Comparison of ENCODE assay signal across 16 cellular contexts in the genomic region with DNA sequence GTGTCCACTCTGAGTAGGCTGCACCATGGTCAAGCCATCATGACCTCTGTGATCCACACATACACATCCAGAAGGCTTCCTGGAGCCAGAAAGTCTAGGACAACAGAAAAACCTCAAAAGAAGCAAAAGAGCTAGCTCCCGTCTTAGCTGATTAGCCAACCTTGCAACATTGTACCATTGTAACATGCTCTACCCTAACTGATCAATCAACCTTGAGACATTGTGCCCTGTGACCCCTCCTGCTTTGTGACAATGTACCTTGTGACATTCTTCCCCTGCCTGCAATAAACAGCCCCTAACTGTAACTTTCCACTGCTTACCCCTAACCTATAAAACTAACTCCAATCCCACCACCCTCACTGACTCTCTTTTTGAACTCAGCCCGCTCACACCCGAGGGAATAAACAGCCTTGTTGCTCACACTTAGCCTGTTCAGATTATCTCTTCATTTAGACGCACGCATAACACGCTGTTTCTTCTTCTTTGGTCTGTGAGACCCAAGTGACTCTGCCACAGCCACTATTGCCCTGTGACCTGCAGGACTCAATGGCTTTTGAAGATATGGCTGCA.
DNase-seq lines count a peak whose midpoint lies in the region; ATAC-seq and TF ChIP-seq lines count a peak whose summit lies in the region.
"Had no signal": no experiment of that assay in that cellular context is flagged by ENCODE, and none has a peak within 500 bp of the region (broad histone marks: within the 10 kb centered on the region; RNA-seq: fewer than 3 reads in every experiment).

No MANE protein-coding gene starts in this region.

- peaks cover 64% of the 10 kb centered on the region for H3K36me3 Mint-ChIP-seq in GM23338 (ENCODE audit: low read depth)

- no peak overlapping the region for H3K9ac ChIP-seq in BLaER1
- no peak overlapping the region for H3K9ac ChIP-seq in neuronal stem cell (ENCODE audit: low read depth, low read length, poor library complexity)
- H3K9ac ChIP-seq in MM.1S (ENCODE audit: low read length), result no peak overlapping the region
- H3K9ac ChIP-seq: GM23248 had no signal

- H3K4me1 ChIP-seq in BLaER1 (peaks cover 58% of the 10 kb centered on the region), GM23338 (ENCODE audit: insufficient read depth) (peaks cover 4% of the 10 kb centered on the region; the same call in 1 of the 2 replicates), neuronal stem cell (ENCODE audit: control insufficient read depth in 2 of 2, insufficient read depth in 1 of 2, low read depth in 1 of 2, low read length in 2 of 2) (peaks cover 3 to 28% of the 10 kb centered on the region in 2 donors), MM.1S (ENCODE audit: low read length) (no peaks in the 10 kb centered on the region)

- H2AK5ac ChIP-seq in neuronal stem cell (ENCODE audit: low read depth, low read length), result no peak overlapping the region

- H3K9me3 Mint-ChIP-seq in GM23338, result peaks cover 36% of the 10 kb centered on the region

- H3K79me1 ChIP-seq in neuronal stem cell (ENCODE audit: low read depth, low read length), result no peaks in the 10 kb centered on the region

- H3K79me2 ChIP-seq in GM23338 (replicated peaks; ENCODE audit: insufficient read depth) (no peaks in the 10 kb centered on the region), MM.1S (ENCODE audit: low read length) (no peaks in the 10 kb centered on the region)

- ATAC-seq in GM23338, result no peak
- ATAC-seq in GM18867 (IDR thresholded peaks at IDR 0.05; ENCODE audit: unreplicated experiment), result no peak

- no peak overlapping the region for H3K14ac ChIP-seq in neuronal stem cell (ENCODE audit: low read length)

- H3K4ac ChIP-seq in neuronal stem cell (ENCODE audit: low read length), result no peak overlapping the region

- H3K4me1 Mint-ChIP-seq in GM23338, result peaks cover 27% of the 10 kb centered on the region

- H4K8ac ChIP-seq in neuronal stem cell (ENCODE audit: low read depth, low read length), result no peak overlapping the region

- H4K91ac ChIP-seq in neuronal stem cell (ENCODE audit: low read depth, low read length, poor library complexity), result no peak overlapping the region

- H3F3A ChIP-seq in GM23338 (replicated peaks; ENCODE audit: low read depth), result no peaks in the 10 kb centered on the region; the same call in 1 of the 2 replicates
- H3F3A ChIP-seq in MM.1S (ENCODE audit: insufficient read depth, low read length), result no peaks in the 10 kb centered on the region

- no peaks in the 10 kb centered on the region for H3K36me3 ChIP-seq in BLaER1
- H3K36me3 ChIP-seq in GM23338 (ENCODE audit: insufficient read depth), result 0 out of 2 replicates have a peak, but pooled peaks cover 3% of the 10 kb centered on the region
- no peaks in the 10 kb centered on the region for H3K36me3 ChIP-seq in neuronal stem cell (replicated peaks in 1 of 2; ENCODE audit: control insufficient read depth in 2 of 2, insufficient read depth in 2 of 2, low read length in 2 of 2)
- no peaks in the 10 kb centered on the region for H3K36me3 ChIP-seq in MM.1S (replicated peaks; ENCODE audit: insufficient read depth, low read length)

- H2BK5ac ChIP-seq in neuronal stem cell (ENCODE audit: low read length), result no peak overlapping the region

- H2AFZ ChIP-seq in GM23338 (no peak overlapping the region), neuronal stem cell (ENCODE audit: low read length) (peak overlapping the region; percentile 21), MM.1S (ENCODE audit: low read length) (no peak overlapping the region)
- H2AFZ ChIP-seq: GM23248 had no signal

- H3K9me3 ChIP-seq in BLaER1 (peaks cover 11% of the 10 kb centered on the region), neuronal stem cell (replicated peaks in 1 of 2; ENCODE audit: control insufficient read depth in 2 of 2, insufficient read depth in 1 of 2, low read depth in 1 of 2, low read length in 2 of 2) (peaks cover 0 to 5% of the 10 kb centered on the region in 2 donors), MM.1S (replicated peaks; ENCODE audit: insufficient read depth, low read length) (no peaks in the 10 kb centered on the region)

- no peak overlapping the region for H3K18ac ChIP-seq in neuronal stem cell (ENCODE audit: low read length)

- H4K20me1 ChIP-seq in BLaER1 (no peaks in the 10 kb centered on the region), GM23338 (replicated peaks; ENCODE audit: insufficient read depth) (no peaks in the 10 kb centered on the region), MM.1S (ENCODE audit: insufficient read depth, low read length) (no peaks in the 10 kb centered on the region)

- H3K27me3 Mint-ChIP-seq in GM23338 (ENCODE audit: insufficient read depth, low read depth, poor library complexity), result peaks cover 9% of the 10 kb centered on the region
- H3K27me3 Mint-ChIP-seq: CD4-positive, alpha-beta T cell had no signal

- H2BK12ac ChIP-seq in neuronal stem cell (ENCODE audit: low read length), result peak overlapping the region; percentile 30

- no CpG with 5 or more reads among the region's 6 CpGs for WGBS in neuronal stem cell (ENCODE audit: extremely low coverage in 2 of 2, insufficient read length in 2 of 2, insufficient replicate concordance in 1 of 2), 2 donors

- no peak overlapping the region for H3K4me3 Mint-ChIP-seq in GM23338
- H3K4me3 Mint-ChIP-seq: CD4-positive, alpha-beta T cell; H9 had no signal

- peak overlapping the region; percentile 39; the same call in 1 of the 2 replicates for H3K27ac Mint-ChIP-seq in GM23338
- H3K27ac Mint-ChIP-seq: CD4-positive, alpha-beta T cell had no signal

- no peak overlapping the region for H2BK120ac ChIP-seq in neuronal stem cell (ENCODE audit: low read depth, low read length)

- DNase-seq in GM23338 (ENCODE audit: low spot score) (no peak), epithelial cell of proximal tubule (ENCODE audit: low read depth) (peak; percentile 39), neuronal stem cell (ENCODE audit: low spot score) (no peak), MM.1S (no peak), T-helper 2 cell (no peak), NCI-H1417 treated with DMSO at 0.1 percent for 48 hours (lab: John Stamatoyannopoulos, UW) (no peak)
- DNase-seq: 8988T; AML-193; C1 segment of cervical spinal cord; CD4-positive, alpha-beta T cell; DMS79; EL; GM23248; H9 had no signal

- no peak overlapping the region for H3K23ac ChIP-seq in neuronal stem cell (ENCODE audit: low read depth, low read length, poor library complexity)

- H3K4me2 ChIP-seq in BLaER1 (peak overlapping the region; percentile 63), GM23338 (no peak overlapping the region), neuronal stem cell (ENCODE audit: insufficient read depth, low read length, poor library complexity, severe bottlenecking) (no peak overlapping the region), MM.1S (ENCODE audit: low read depth, low read length) (no peak overlapping the region)

- TF ChIP-seq CTCF in GM23338 (conservative IDR thresholded peaks at IDR 0.05; ENCODE audit: low read depth in 2 of 2), result no peak
- TF ChIP-seq CTCF in epithelial cell of proximal tubule (conservative IDR thresholded peaks at IDR 0.05; ENCODE audit: low read depth, low read length), result no peak
- TF ChIP-seq CTCF in MM.1S (IDR thresholded peaks at IDR 0.05; ENCODE audit: low read length), result no peak

- H3K9me2 ChIP-seq in GM23338 (ENCODE audit: insufficient read depth), result peaks cover 14% of the 10 kb centered on the region
- H3K9me2 ChIP-seq in MM.1S (replicated peaks; ENCODE audit: insufficient read depth, low read length), result no peaks in the 10 kb centered on the region

- H3K27me3 ChIP-seq in BLaER1, result no peaks in the 10 kb centered on the region
- no peaks in the 10 kb centered on the region for H3K27me3 ChIP-seq in GM23338 (ENCODE audit: insufficient read depth)
- no peaks in the 10 kb centered on the region for H3K27me3 ChIP-seq in neuronal stem cell (ENCODE audit: control insufficient read depth in 3 of 3, insufficient read depth in 3 of 3, low read depth in 1 of 3, low read length in 3 of 3)
- H3K27me3 ChIP-seq in MM.1S (replicated peaks; ENCODE audit: insufficient read depth, low read length), result no peaks in the 10 kb centered on the region

- H3K4me3 ChIP-seq in BLaER1 (no peak overlapping the region), GM23338 (no peak overlapping the region), epithelial cell of proximal tubule (ENCODE audit: low read depth, low read length) (no peak overlapping the region), neuronal stem cell (ENCODE audit: low read length in 2 of 2) (no peak overlapping the region), MM.1S (ENCODE audit: low read length) (no peak overlapping the region)
- H3K4me3 ChIP-seq: GM23248 had no signal

- H2BK15ac ChIP-seq in neuronal stem cell (ENCODE audit: low read length), result no peak overlapping the region

- H3K27ac ChIP-seq in BLaER1 (peak overlapping the region; percentile 54), GM23338 (ENCODE audit: low read depth) (no peak overlapping the region), neuronal stem cell (replicated peaks; ENCODE audit: low read length) (no peak overlapping the region), MM.1S (ENCODE audit: low read length) (no peak overlapping the region)
- H3K27ac ChIP-seq: GM23248 had no signal

TF ChIP-seq in GM23338, 12 proteins besides CTCF, POLR2A, EP300 and RAD21 (continues in another document):
- TF ChIP-seq STAT1 (IDR thresholded peaks at IDR 0.05; ENCODE audit: unreplicated experiment) (no peak), JUNB (IDR thresholded peaks at IDR 0.05; ENCODE audit: unreplicated experiment) (no peak)
